ENCODE assay signal across 13 cellular contexts in genomic region chr12:94805749-94806148, GRCh38.
DNase-seq lines count a peak whose midpoint lies in the region; ATAC-seq and TF ChIP-seq lines count a peak whose summit lies in the region.
"Had no signal": no experiment of that assay in that cellular context is flagged by ENCODE, and none has a peak within 500 bp of the region (broad histone marks: within the 10 kb centered on the region; RNA-seq: fewer than 3 reads in every experiment).

No MANE protein-coding gene starts in this region.

- no peak for TF ChIP-seq POLR2A in thyroid gland (IDR thresholded peaks at IDR 0.05)

- H3K4me3 ChIP-seq in OCI-LY7 (ENCODE audit: low read depth, low read length, poor library complexity, severe bottlenecking) (peak overlapping the region; percentile 9), fibroblast of villous mesenchyme (ENCODE audit: low read depth, low read length) (no peak overlapping the region), thyroid gland (replicated peaks in 1 of 3) (no peak overlapping the region)

- ATAC-seq in HG02610 (IDR thresholded peaks at IDR 0.05; ENCODE audit: unreplicated experiment) (no peak), GM19324 (IDR thresholded peaks at IDR 0.05; ENCODE audit: low FRiP score, unreplicated experiment) (no peak)
- ATAC-seq: HCT116 had no signal

- peak overlapping the region; percentile 70 for H3K27ac ChIP-seq in OCI-LY7 (ENCODE audit: low read depth, low read length, poor library complexity, severe bottlenecking)
- H3K27ac ChIP-seq in thyroid gland, result peak overlapping the region; percentile 20 to 53 (median 51)
- H3K27ac ChIP-seq: VCaP had no signal

- intact Hi-C loops in OCI-LY7 (cut with micrococcal nuclease; ENCODE audit: unreplicated experiment), result no loop called here
- intact Hi-C loops in thyroid gland (cut with DNase I), result no loop called here
- intact Hi-C loops in posterior cingulate gyrus (cut with DNase I), result no loop called here

- 60 to 67% methylated on average over 2 of the region's 2 CpGs for WGBS in thyroid gland, 2 donors

- H3K79me2 ChIP-seq in OCI-LY7 (ENCODE audit: insufficient read depth, low read depth, low read length), result no peaks in the 10 kb centered on the region

- H3K4me1 ChIP-seq in OCI-LY7 (ENCODE audit: insufficient read depth, low read length, poor library complexity, severe bottlenecking) (peaks cover 22% of the 10 kb centered on the region), thyroid gland (peaks cover 14 to 22% of the 10 kb centered on the region in 2 donors)

- H3K4me2 ChIP-seq in OCI-LY7 (ENCODE audit: low read length), result peak overlapping the region; percentile 56

- no peaks in the 10 kb centered on the region for H3K9me2 ChIP-seq in OCI-LY7 (ENCODE audit: insufficient read depth, low read length)

- H3K9me3 ChIP-seq in OCI-LY7 (ENCODE audit: low read length) (peaks cover 10% of the 10 kb centered on the region; the same call in 1 of the 2 replicates), thyroid gland (no peaks in the 10 kb centered on the region)

- no peaks in the 10 kb centered on the region for H4K20me1 ChIP-seq in OCI-LY7 (ENCODE audit: insufficient read depth, low read length)

- no peak for TF ChIP-seq CTCF in OCI-LY7 (conservative IDR thresholded peaks at IDR 0.05; ENCODE audit: low read length)
- TF ChIP-seq CTCF in fibroblast of villous mesenchyme (IDR thresholded peaks at IDR 0.05; ENCODE audit: insufficient read depth, low read depth, low read length), result no peak
- no peak for TF ChIP-seq CTCF in thyroid gland (IDR thresholded peaks at IDR 0.05)

- H3K27me3 ChIP-seq in thyroid gland, result no peaks in the 10 kb centered on the region

- H3K36me3 ChIP-seq in OCI-LY7 (ENCODE audit: insufficient read depth, low read length) (peaks cover 24% of the 10 kb centered on the region; the same call in 1 of the 2 replicates), thyroid gland (no peaks in the 10 kb centered on the region)

- BruUV-seq in OCI-LY7 (replicated peaks; lab: Mats Ljungman, UMichigan), result no TSS peak

- H2AFZ ChIP-seq in OCI-LY7 (ENCODE audit: low read length), result peak overlapping the region; percentile 52; the same call in 1 of the 2 replicates

- POLR2A ChIA-PET in OCI-LY7 (lab: Charles Lee), result interaction anchor here (0.6 to 1.5 kb wide), 6 partner anchors 10 to 661 kb away, joined by 3 to 7 read pairs (median 4); no protein-coding TSS in a partner anchor

- CTCF ChIA-PET in OCI-LY7 (lab: Charles Lee; ENCODE audit: unreplicated experiment), result interaction anchor here (0.6 kb wide), 1 partner anchor 47 kb away, joined by 10 read pairs; no protein-coding TSS in a partner anchor

- peak; percentile 1 for DNase-seq in SKM-1 (lab: John Stamatoyannopoulos, UW; ENCODE audit: unreplicated experiment)
- no peak for DNase-seq in SKM-1 treated with dmso at 0.1 percent for 144 hours (lab: John Stamatoyannopoulos, UW; ENCODE audit: unreplicated experiment)
- DNase-seq in OCI-LY7 (ENCODE audit: low spot score), result peak; percentile 82
- DNase-seq in fibroblast of villous mesenchyme (ENCODE audit: low read depth), result peak; percentile 68
- DNase-seq in thyroid gland, result peak; percentile 10 to 20
- DNase-seq in posterior cingulate gyrus, result no peak
- DNase-seq: head of caudate nucleus, NCI-H524, nucleus accumbens had no signal

Comparison
In these comparisons a context has a peak if more than half of its experiments do, and no peak if none do; other contexts are left out.
1. DNase-seq: peak in SKM-1 (single experiment), OCI-LY7 (single experiment), fibroblast of villous mesenchyme (single experiment) and thyroid gland (2 of 2); none in SKM-1 treated with dmso at 0.1 percent for 144 hours (single experiment) and posterior cingulate gyrus (0 of 10).